Comparison of ENCODE assay signal across 8 cellular contexts in the genomic region with DNA sequence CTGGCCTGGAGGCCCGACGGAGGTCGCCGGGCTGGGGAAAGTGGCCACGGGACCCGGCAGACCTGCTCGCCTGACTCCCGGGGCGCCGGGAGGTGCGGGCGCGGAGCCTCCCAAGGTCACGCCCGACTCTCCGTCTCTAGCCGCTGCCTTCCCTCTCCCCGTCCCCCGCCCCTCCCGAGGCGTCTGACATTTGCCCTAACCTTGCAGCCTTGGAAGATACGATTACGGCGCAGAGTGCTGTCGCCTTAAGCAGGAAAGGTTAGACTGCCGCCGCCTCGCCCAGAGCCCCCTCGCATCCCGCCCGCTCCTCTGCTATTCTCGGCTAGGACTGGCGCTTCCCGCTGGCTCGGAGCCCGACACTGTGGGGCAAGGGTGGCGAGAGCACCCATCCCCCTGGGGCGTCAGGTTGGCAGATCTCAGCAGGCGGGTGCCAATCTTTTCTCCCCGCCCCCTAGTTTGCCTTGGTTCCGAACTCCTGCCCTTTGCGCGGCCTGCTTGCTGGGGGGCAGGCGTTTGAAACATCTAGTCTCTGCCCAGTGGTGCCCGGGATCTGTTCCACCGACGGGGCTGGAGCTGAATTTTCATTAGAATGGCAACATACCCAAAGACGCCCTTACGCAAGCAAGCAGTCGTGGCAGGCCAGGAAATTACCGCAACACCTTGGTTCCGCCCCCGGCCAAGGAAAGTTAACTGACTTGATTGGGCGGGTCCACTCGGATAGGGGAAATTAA. TPM values are rescaled to one million over a fixed set of nuclear protein-coding genes. Genes with fewer than 3 reads are reported as not detected.
DNase-seq lines count a peak whose midpoint lies in the region; ATAC-seq and TF ChIP-seq lines count a peak whose summit lies in the region.

No MANE protein-coding gene starts in this region.

- no peak for TF ChIP-seq CTCF in CD8-positive, alpha-beta T cell (IDR thresholded peaks at IDR 0.05)
- no peak for TF ChIP-seq CTCF in RWPE2 (IDR thresholded peaks at IDR 0.05; ENCODE audit: poor library complexity, severe bottlenecking)
- no peak for TF ChIP-seq CTCF in osteocyte (IDR thresholded peaks at IDR 0.05)
- TF ChIP-seq CTCF in tibial nerve (IDR thresholded peaks at IDR 0.05): no peak

- H3K27ac ChIP-seq in CD8-positive, alpha-beta T cell (ENCODE audit: low read depth, low read length): peak overlapping the region; percentile 93
- H3K27ac ChIP-seq in RWPE2 (ENCODE audit: poor library complexity, severe bottlenecking) (peak overlapping the region; percentile 81), tibial nerve (peak overlapping the region; percentile 23 to 90 (median 86))

- peak overlapping the region; percentile 98 for H3K27ac Mint-ChIP-seq in CD8-positive, alpha-beta T cell
- peak overlapping the region; percentile 78 for H3K27ac Mint-ChIP-seq in osteocyte (ENCODE audit: unreplicated experiment)

- peak overlapping the region; percentile 99 for H3K4me3 ChIP-seq in CD8-positive, alpha-beta T cell (ENCODE audit: low read depth, low read length)
- H3K4me3 ChIP-seq in RWPE2 (ENCODE audit: severe bottlenecking) (peak overlapping the region; percentile 77), tibial nerve (peak overlapping the region; percentile 41 to 81 (median 78))

- peak; percentile 62 for ATAC-seq in CD8-positive, alpha-beta T cell
- ATAC-seq in GM19468 (IDR thresholded peaks at IDR 0.05; ENCODE audit: extremely low read depth, unreplicated experiment) (peak; percentile 26), RWPE2 (ENCODE audit: low read depth) (peak; percentile 53)

- H3K4me3 Mint-ChIP-seq in CD8-positive, alpha-beta T cell: peak overlapping the region; percentile 98
- H3K4me3 Mint-ChIP-seq in osteocyte (ENCODE audit: unreplicated experiment): peak overlapping the region; percentile 95

- H3K36me3 Mint-ChIP-seq in CD8-positive, alpha-beta T cell: peaks cover 8% of the 10 kb centered on the region
- no peaks in the 10 kb centered on the region for H3K36me3 Mint-ChIP-seq in osteocyte (ENCODE audit: unreplicated experiment)

- H3K4me1 ChIP-seq in CD8-positive, alpha-beta T cell (ENCODE audit: insufficient read depth, low read length): peaks cover 9% of the 10 kb centered on the region
- H3K4me1 ChIP-seq in RWPE2 (ENCODE audit: insufficient read depth, poor library complexity, severe bottlenecking): no peaks in the 10 kb centered on the region
- H3K4me1 ChIP-seq in tibial nerve: peaks cover 0 to 18% (median 0%) of the 10 kb centered on the region in 4 donors

- CTCF ChIA-PET in CD8-positive, alpha-beta T cell (lab: Charles Lee): no interaction called here

- H3K9me3 ChIP-seq in CD8-positive, alpha-beta T cell (ENCODE audit: low read length): no peaks in the 10 kb centered on the region
- H3K9me3 ChIP-seq in RWPE2 (ENCODE audit: severe bottlenecking): no peaks in the 10 kb centered on the region
- no peaks in the 10 kb centered on the region for H3K9me3 ChIP-seq in tibial nerve

- no peaks in the 10 kb centered on the region for H3K27me3 Mint-ChIP-seq in CD8-positive, alpha-beta T cell (ENCODE audit: low read depth)
- no peaks in the 10 kb centered on the region for H3K27me3 Mint-ChIP-seq in osteocyte (ENCODE audit: unreplicated experiment)

- 8 to 10% methylated on average over 45 to 50 of the region's 55 CpGs for WGBS in tibial nerve, 2 donors

- H3K36me3 ChIP-seq in CD8-positive, alpha-beta T cell (ENCODE audit: insufficient read depth, low read length): no peaks in the 10 kb centered on the region
- peaks cover 16% of the 10 kb centered on the region for H3K36me3 ChIP-seq in RWPE2 (ENCODE audit: low read depth)
- H3K36me3 ChIP-seq in tibial nerve: no peaks in the 10 kb centered on the region

- POLR2A ChIA-PET in CD8-positive, alpha-beta T cell (lab: Charles Lee): interaction anchor here (1.0 to 1.7 kb wide), 4 partner anchors 19 to 226 kb away, joined by 3 to 6 read pairs (median 3); partner anchors contain the start of gene ALG6

- no peak for TF ChIP-seq POLR2A in tibial nerve (IDR thresholded peaks at IDR 0.05)

- no peak for TF ChIP-seq EP300 in tibial nerve (IDR thresholded peaks at IDR 0.05)

- DNase-seq in CD8-positive, alpha-beta T cell: peak in 6 of 7 experiments; percentile 51 to 86 (median 60)
- DNase-seq in HK-2 (ENCODE audit: unreplicated experiment): peak; percentile 79
- DNase-seq in RWPE2 (ENCODE audit: low spot score): peak; percentile 88
- peak; percentile 47 for DNase-seq in activated gamma-delta T cell treated with anti-CD3 and anti-CD28 coated beads, Interleukin-2, amount 50 U/mL, for 16 hours (ENCODE audit: low read depth)
- peak; percentile 68 for DNase-seq in globus pallidus (ENCODE audit: low spot score)
- DNase-seq in osteocyte (ENCODE audit: extremely low spot score, unreplicated experiment): peak; percentile 87
- DNase-seq in tibial nerve (ENCODE audit: low spot score in 2 of 2): peak in 1 of 2 donors; percentile 17

- H3K9me3 Mint-ChIP-seq in CD8-positive, alpha-beta T cell: no peaks in the 10 kb centered on the region
- no peaks in the 10 kb centered on the region for H3K9me3 Mint-ChIP-seq in osteocyte (ENCODE audit: unreplicated experiment)

- H3K4me1 Mint-ChIP-seq in CD8-positive, alpha-beta T cell (ENCODE audit: low read depth): peaks cover 36% of the 10 kb centered on the region
- peaks cover 6% of the 10 kb centered on the region for H3K4me1 Mint-ChIP-seq in osteocyte (ENCODE audit: unreplicated experiment)

- no peaks in the 10 kb centered on the region for H3K27me3 ChIP-seq in CD8-positive, alpha-beta T cell (ENCODE audit: insufficient read depth, low read length)
- H3K27me3 ChIP-seq in RWPE2 (ENCODE audit: insufficient read depth, poor library complexity, severe bottlenecking) (no peaks in the 10 kb centered on the region), tibial nerve (no peaks in the 10 kb centered on the region)

- intact Hi-C loops in CD8-positive, alpha-beta T cell (cut with DNase I, micrococcal nuclease): loop anchor here (1.0 to 10.0 kb wide), 15 partner anchors 19 to 1849 kb away; partner anchors contain the start of genes ALG6 (in 2 of the 2), ATG4C (in 2 of the 2), EFCAB7 (in 2 of the 2) and ITGB3BP (in 2 of the 2)

RNA-seq across cellular contexts. Expression of gene PGM1, which starts 0.8 kb away (rescaled TPM):
- total RNA-seq in CD8-positive, alpha-beta T cell: 1 to 10 TPM; 4.3 to 5.0 TPM
- total RNA-seq in osteocyte: 34.9 and 35.5 TPM in 2 replicates
- 10 to 100 TPM; 36.7 to 57.0 (median 50.8) TPM for total RNA-seq in tibial nerve
